27 cellular contexts compared by ENCODE assay signal in genomic region chr10:104220515-104220914, GRCh38. TPM values are rescaled to one million over a fixed set of nuclear protein-coding genes. Genes with fewer than 3 reads are reported as not detected.
"Had no signal": no experiment of that assay in that cellular context is flagged by ENCODE, and none has a peak within 500 bp of the region (broad histone marks: within the 10 kb centered on the region; RNA-seq: fewer than 3 reads in every experiment).

No MANE protein-coding gene starts in this region.

- H3K27me3 ChIP-seq: dorsolateral prefrontal cortex had no signal

- ATAC-seq: activated CD4-positive, CD25-positive, alpha-beta regulatory T cell treated with anti-CD3 and anti-CD28 coated beads, Interleukin-2, amount 50 U/mL, for 24 hours; activated T-cell treated with anti-CD3 and anti-CD28 coated beads, Interleukin-2, amount 50 U/mL, for 4 hours; activated T-helper 17 cell treated with anti-CD3 and anti-CD28 coated beads, Interleukin-2, amount 50 U/mL, for 72 hours; esophagus mucosa; T-helper 17 cell had no signal

- FAIRE-seq: astrocyte, bronchial epithelial cell, frontal cortex had no signal

- H3K27ac ChIP-seq: brain microvascular endothelial cell, coronary artery, dorsolateral prefrontal cortex, WERI-Rb-1 had no signal

- H3K36me3 ChIP-seq: brain microvascular endothelial cell, WERI-Rb-1 had no signal

- DNase-seq: activated B cell treated with CpG ODN at 0.5 μM for 24 hours; activated CD4-positive, alpha-beta memory T cell treated with anti-CD3 and anti-CD28 coated beads, Interleukin-2, amount 10 ng/mL, durations not matched to agents 7 days and 5 days; activated CD4-positive, alpha-beta T cell treated with anti-CD3 and anti-CD28 coated beads for 48 hours; activated CD8-positive, alpha-beta memory T cell treated with anti-CD3 and anti-CD28 coated beads for 24 hours; activated effector memory CD4-positive, alpha-beta T cell treated with Interleukin-2 at 50 U/mL for 16 hours; activated gamma-delta T cell treated with Interleukin-2 at 50 U/mL for 16 hours; activated naive CD4-positive, alpha-beta T cell treated with anti-CD3 and anti-CD28 coated beads, Interleukin-2, amount 50 U/mL, for 16 hours; activated naive CD4-positive, alpha-beta T cell treated with Interleukin-2 at 50 U/mL for 16 hours; activated T-cell treated with anti-CD3 and anti-CD28 coated beads, Interleukin-2, amount 50 U/mL, for 4 hours; amniotic stem cell; anterior cingulate cortex; brain microvascular endothelial cell; dorsolateral prefrontal cortex; effector memory CD4-positive, alpha-beta T cell; endodermal cell; foreskin fibroblast; T-helper 1 cell; T-helper 17 cell; T1000; WERI-Rb-1 had no signal

- H3K4me3 ChIP-seq: coronary artery, dorsolateral prefrontal cortex had no signal

RNA-seq across cellular contexts. Expression of gene CFAP43, which starts 11.6 kb away (rescaled TPM):
- total RNA-seq: activated B cell treated with CpG ODN at 0.5 μM for 24 hours, esophagus mucosa, T-helper 17 cell had no signal
